ENCODE assay signal across 16 cellular contexts in the genomic region with DNA sequence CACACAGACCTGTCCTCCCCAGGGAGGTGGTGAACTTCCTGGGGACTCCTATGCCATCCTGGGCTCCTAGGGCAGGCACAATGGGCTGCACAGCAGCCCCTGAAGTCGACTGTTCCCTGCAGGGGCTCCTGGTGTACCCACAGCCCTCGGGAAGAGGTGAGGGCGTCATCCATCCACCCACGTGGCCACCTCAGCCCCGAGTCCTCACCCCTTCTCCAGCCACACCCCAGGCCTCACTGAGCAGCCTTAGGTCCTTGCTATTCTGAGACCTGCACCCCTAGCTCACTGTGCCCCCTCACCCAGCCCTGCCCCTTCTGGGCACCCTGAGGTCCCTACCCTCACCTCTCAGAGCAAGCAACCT. TPM values are rescaled to one million over a fixed set of nuclear protein-coding genes. Genes with fewer than 3 reads are reported as not detected.
DNase-seq lines count a peak whose midpoint lies in the region; TF ChIP-seq lines count a peak whose summit lies in the region.
"Had no signal": no experiment of that assay in that cellular context is flagged by ENCODE, and none has a peak within 500 bp of the region (broad histone marks: within the 10 kb centered on the region; RNA-seq: fewer than 3 reads in every experiment).

No MANE protein-coding gene starts in this region.

- H3K36me3 Mint-ChIP-seq in activated CD4-positive, alpha-beta T cell treated with anti-CD3 and anti-CD28 coated beads, Interleukin-2, amount 10 ng/mL, durations not matched to agents 24 days and 14 days (ENCODE audit: low read depth) = no peaks in the 10 kb centered on the region
- H3K36me3 Mint-ChIP-seq in dendritic cell treated with granulocyte-macrophage colony-stimulating factor and Interleukin-4, amounts not matched to agents 40 ng/mL and 50 ng/mL, for 4 days (ENCODE audit: low read depth) = no peaks in the 10 kb centered on the region

- no peaks in the 10 kb centered on the region for H3K9me3 Mint-ChIP-seq in activated CD4-positive, alpha-beta T cell treated with anti-CD3 and anti-CD28 coated beads, Interleukin-2, amount 10 ng/mL, durations not matched to agents 24 days and 14 days
- no peaks in the 10 kb centered on the region for H3K9me3 Mint-ChIP-seq in dendritic cell treated with granulocyte-macrophage colony-stimulating factor and Interleukin-4, amounts not matched to agents 40 ng/mL and 50 ng/mL, for 4 days
- H3K9me3 Mint-ChIP-seq: activated T-cell treated with anti-CD3 and anti-CD28 coated beads, Interleukin-2, amount 50 U/mL, for 4 hours had no signal

- H4K20me1 ChIP-seq in Loucy (ENCODE audit: insufficient read depth, low read length, poor library complexity, severe bottlenecking) (no peaks in the 10 kb centered on the region), osteoblast (ENCODE audit: insufficient read depth, low read length) (no peaks in the 10 kb centered on the region)

- H3K36me3 ChIP-seq in Loucy (ENCODE audit: insufficient read depth, low read length) = no peaks in the 10 kb centered on the region
- H3K36me3 ChIP-seq in osteoblast (ENCODE audit: insufficient read depth, low read length) = no peaks in the 10 kb centered on the region
- H3K36me3 ChIP-seq in esophagus squamous epithelium = no peaks in the 10 kb centered on the region
- H3K36me3 ChIP-seq: gastrocnemius medialis, left ventricle myocardium inferior, uterus had no signal

- H3K9me3 ChIP-seq in Loucy (ENCODE audit: insufficient read depth, low read depth, low read length) (no peaks in the 10 kb centered on the region), osteoblast (ENCODE audit: low read depth, low read length) (no peaks in the 10 kb centered on the region), esophagus squamous epithelium (no peaks in the 10 kb centered on the region)
- H3K9me3 ChIP-seq: A549, gastrocnemius medialis, left ventricle myocardium inferior, psoas muscle, uterus had no signal

- WGBS in esophagus squamous epithelium, 2 donors = 28% methylated on average over 4 of the region's 5 CpGs; no CpG with 5 or more reads in 1 of the 2 donors

- H3K27ac ChIP-seq in osteoblast (ENCODE audit: low read depth, low read length) (no peak overlapping the region), esophagus squamous epithelium (peak overlapping the region in 2 of 4 donors; percentile 33 to 41)
- H3K27ac ChIP-seq: A549, gastrocnemius medialis, KMS-11, psoas muscle had no signal

- H3K9ac ChIP-seq in Loucy (ENCODE audit: low read depth, low read length, poor library complexity, severe bottlenecking) = peak overlapping the region; percentile 33
- H3K9ac ChIP-seq: KMS-11 had no signal

- TF ChIP-seq CTCF in Loucy (conservative IDR thresholded peaks at IDR 0.05; ENCODE audit: low read length) (no peak), osteoblast (IDR thresholded peaks at IDR 0.05; ENCODE audit: extremely low read depth, low read depth, low read length) (no peak), esophagus squamous epithelium (IDR thresholded peaks at IDR 0.05) (no peak)

- H3K79me2 ChIP-seq in Loucy (ENCODE audit: insufficient read depth, low read length) (no peaks in the 10 kb centered on the region), osteoblast (ENCODE audit: insufficient read depth, low read length) (no peaks in the 10 kb centered on the region)

- H3K4me1 ChIP-seq in Loucy (ENCODE audit: insufficient read depth, low read length, poor library complexity, severe bottlenecking) = peaks cover 29% of the 10 kb centered on the region
- H3K4me1 ChIP-seq in osteoblast (ENCODE audit: insufficient read depth, low read length) = peaks cover 3% of the 10 kb centered on the region
- peaks cover 0 to 35% (median 11%) of the 10 kb centered on the region in 3 donors for H3K4me1 ChIP-seq in esophagus squamous epithelium

- H3F3A ChIP-seq in Loucy (ENCODE audit: low read depth) = no peaks in the 10 kb centered on the region

- no peaks in the 10 kb centered on the region for H3K27me3 Mint-ChIP-seq in activated CD4-positive, alpha-beta T cell treated with anti-CD3 and anti-CD28 coated beads, Interleukin-2, amount 10 ng/mL, durations not matched to agents 24 days and 14 days
- H3K27me3 Mint-ChIP-seq in dendritic cell treated with granulocyte-macrophage colony-stimulating factor and Interleukin-4, amounts not matched to agents 40 ng/mL and 50 ng/mL, for 4 days = peaks cover 52% of the 10 kb centered on the region

- peaks cover 10% of the 10 kb centered on the region for H3K4me1 Mint-ChIP-seq in activated CD4-positive, alpha-beta T cell treated with anti-CD3 and anti-CD28 coated beads, Interleukin-2, amount 10 ng/mL, durations not matched to agents 24 days and 14 days
- peaks cover 40% of the 10 kb centered on the region for H3K4me1 Mint-ChIP-seq in dendritic cell treated with granulocyte-macrophage colony-stimulating factor and Interleukin-4, amounts not matched to agents 40 ng/mL and 50 ng/mL, for 4 days (ENCODE audit: low read depth)

- peak overlapping the region; percentile 29 for H3K4me3 Mint-ChIP-seq in activated CD4-positive, alpha-beta T cell treated with anti-CD3 and anti-CD28 coated beads, Interleukin-2, amount 10 ng/mL, durations not matched to agents 24 days and 14 days
- H3K4me3 Mint-ChIP-seq in dendritic cell treated with granulocyte-macrophage colony-stimulating factor and Interleukin-4, amounts not matched to agents 40 ng/mL and 50 ng/mL, for 4 days = no peak overlapping the region

- no peaks in the 10 kb centered on the region for H3K27me3 ChIP-seq in Loucy (ENCODE audit: insufficient read depth, low read length, poor library complexity, severe bottlenecking)
- H3K27me3 ChIP-seq in osteoblast (ENCODE audit: insufficient read depth, low read length) = no peaks in the 10 kb centered on the region
- peaks cover 0 to 41% (median 0%) of the 10 kb centered on the region in 4 donors for H3K27me3 ChIP-seq in esophagus squamous epithelium
- H3K27me3 ChIP-seq: gastrocnemius medialis, uterus had no signal

- H3K9me2 ChIP-seq in Loucy (replicated peaks; ENCODE audit: low read depth, low read length) = no peaks in the 10 kb centered on the region

- H2AFZ ChIP-seq in Loucy (ENCODE audit: low read length) (no peak overlapping the region), osteoblast (ENCODE audit: low read length) (no peak overlapping the region)

- peak overlapping the region; percentile 62 for H3K27ac Mint-ChIP-seq in activated CD4-positive, alpha-beta T cell treated with anti-CD3 and anti-CD28 coated beads, Interleukin-2, amount 10 ng/mL, durations not matched to agents 24 days and 14 days
- peak overlapping the region; percentile 80 for H3K27ac Mint-ChIP-seq in dendritic cell treated with granulocyte-macrophage colony-stimulating factor and Interleukin-4, amounts not matched to agents 40 ng/mL and 50 ng/mL, for 4 days

- TF ChIP-seq POLR2A in esophagus squamous epithelium (IDR thresholded peaks at IDR 0.05) = no peak

- H3K4me3 ChIP-seq in Loucy (ENCODE audit: low read length, poor library complexity, severe bottlenecking) (peak overlapping the region; percentile 51), osteoblast (ENCODE audit: insufficient read depth, low read length) (no peak overlapping the region), esophagus squamous epithelium (no peak overlapping the region)
- H3K4me3 ChIP-seq: A549, gastrocnemius medialis, left ventricle myocardium inferior, psoas muscle, uterus had no signal

- peak; percentile 55 for DNase-seq in activated CD4-positive, alpha-beta T cell treated with anti-CD3 and anti-CD28 coated beads, Interleukin-2, amount 10 ng/mL, durations not matched to agents 24 days and 14 days
- DNase-seq in activated CD4-positive, alpha-beta T cell treated with anti-CD3 and anti-CD28 coated beads, Interleukin-2, amount 50 U/mL, for 1 hour = no peak
- DNase-seq in osteoblast (ENCODE audit: insufficient read length, low spot score, missing footprints) (no peak), NCI-H82 treated with DMSO at 0.1 percent for 48 hours (lab: John Stamatoyannopoulos, UW; ENCODE audit: unreplicated experiment) (no peak), anterior cingulate cortex (lab: John Stamatoyannopoulos, UW) (no peak), esophagus squamous epithelium (lab: John Stamatoyannopoulos, UW) (no peak)
- DNase-seq: activated T-cell treated with anti-CD3 and anti-CD28 coated beads, Interleukin-2, amount 50 U/mL, for 4 hours; GOT3 had no signal

- intact Hi-C loops in activated CD4-positive, alpha-beta T cell treated with anti-CD3 and anti-CD28 coated beads, Interleukin-2, amount 10 ng/mL, durations not matched to agents 24 days and 14 days (cut with micrococcal nuclease) = no loop called here
- intact Hi-C loops in dendritic cell treated with granulocyte-macrophage colony-stimulating factor and Interleukin-4, amounts not matched to agents 40 ng/mL and 50 ng/mL, for 4 days (cut with micrococcal nuclease) = loop anchor here (5.0 kb wide), 1 partner anchor 69 kb away; no protein-coding TSS in a partner anchor
- intact Hi-C loops in esophagus squamous epithelium (cut with DNase I) = no loop called here

- H3K4me2 ChIP-seq in Loucy (ENCODE audit: low read depth, low read length, poor library complexity, severe bottlenecking) (peak overlapping the region; percentile 67), osteoblast (ENCODE audit: insufficient read depth, low read length) (peak overlapping the region; percentile 7)
- H3K4me2 ChIP-seq: A549, KMS-11 had no signal

RNA-seq across cellular contexts. Expression of gene BEGAIN, which starts 38.9 kb away (rescaled TPM):
- total RNA-seq in activated CD4-positive, alpha-beta T cell treated with anti-CD3 and anti-CD28 coated beads, Interleukin-2, amount 10 ng/mL, durations not matched to agents 24 days and 14 days = 3.0 and 4.8 TPM in 2 replicates
- 1.1 TPM in 1 of 2 replicates, not detected in the other for total RNA-seq in osteoblast
- total RNA-seq in esophagus squamous epithelium = 1 to 10 TPM in 1 of 4 donors, under 1 TPM in 2, not detected in 1; 0.47 to 1.5 (median 0.53) TPM
